In the genomic region with DNA sequence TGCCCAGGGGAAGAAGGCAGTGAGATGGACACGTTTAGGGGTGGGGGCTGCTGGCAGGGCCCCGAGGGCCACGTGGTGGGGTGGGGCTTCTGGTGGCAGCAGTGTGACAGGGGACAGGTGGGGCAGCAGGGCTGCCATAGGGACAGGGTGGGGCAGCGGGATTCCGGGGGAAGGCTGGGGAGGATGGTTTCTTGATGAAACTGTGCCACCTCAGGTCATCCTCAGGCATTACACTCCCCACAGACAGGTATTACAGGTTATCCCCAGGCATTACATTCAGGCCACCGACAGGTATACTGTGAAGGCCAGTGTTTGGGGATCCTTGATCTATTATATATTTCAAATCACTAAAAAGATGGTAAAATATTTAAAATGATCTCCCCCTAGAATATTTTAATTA, we compare ENCODE assay signal across 18 cellular contexts.
DNase-seq lines count a peak whose midpoint lies in the region; ATAC-seq, FAIRE-seq and TF ChIP-seq lines count a peak whose summit lies in the region.
"Had no signal": no experiment of that assay in that cellular context is flagged by ENCODE, and none has a peak within 500 bp of the region (broad histone marks: within the 10 kb centered on the region; RNA-seq: fewer than 3 reads in every experiment).

No MANE protein-coding gene starts in this region.

- no peak for TF ChIP-seq RAD21 in HepG2 (CRISPR knock-in tag; IDR thresholded peaks at IDR 0.05)

- H3K4me3 ChIP-seq in HepG2 (replicated peaks in 1 of 3; ENCODE audit: insufficient read depth in 1 of 3, low read depth in 2 of 3, low read length in 3 of 3) = no peak overlapping the region
- H3K4me3 ChIP-seq in right lobe of liver = no peak overlapping the region
- no peak overlapping the region for H3K4me3 ChIP-seq in OCI-LY1 (ENCODE audit: low read depth, low read length, poor library complexity, severe bottlenecking)
- no peak overlapping the region for H3K4me3 ChIP-seq in endodermal cell (ENCODE audit: low read length)

- H3K4me2 ChIP-seq in HepG2 (ENCODE audit: low read depth, low read length) (no peak overlapping the region), OCI-LY1 (ENCODE audit: low read length) (no peak overlapping the region)

- no peaks in the 10 kb centered on the region for H3K9me2 ChIP-seq in OCI-LY1 (ENCODE audit: low read depth, low read length)

- CTCF ChIA-PET in HepG2 (lab: Yijun Ruan, JAX; ENCODE audit: low intra/inter-chr PET ratio, low total read pairs) = no interaction called here

- no peak overlapping the region for H3K4me3 Mint-ChIP-seq in endodermal cell
- H3K4me3 Mint-ChIP-seq: B cell; CD4-positive, alpha-beta T cell; H9 had no signal

- no peak for TF ChIP-seq CTCF in HepG2 (CRISPR knock-in tag; IDR thresholded peaks at IDR 0.05)
- no peak for TF ChIP-seq CTCF in right lobe of liver (IDR thresholded peaks at IDR 0.05)
- TF ChIP-seq CTCF in OCI-LY1 (IDR thresholded peaks at IDR 0.05; ENCODE audit: low read length) = peak; percentile 18; the same call in 1 of the 2 replicates
- peak; percentile 48; the same call in 1 of the 2 replicates for TF ChIP-seq CTCF in VCaP (conservative IDR thresholded peaks at IDR 0.05)
- TF ChIP-seq CTCF in endodermal cell (conservative IDR thresholded peaks at IDR 0.05) = no peak

- ATAC-seq in HepG2 = peak; percentile 72
- no peak for ATAC-seq in right lobe of liver
- no peak for ATAC-seq in GM19397 (IDR thresholded peaks at IDR 0.05; ENCODE audit: unreplicated experiment)

- no TSS peak for BruUV-seq in HepG2 (replicated peaks; lab: Mats Ljungman, UMichigan)

- H2AFZ ChIP-seq in HepG2 (ENCODE audit: low read length) (no peak overlapping the region), OCI-LY1 (ENCODE audit: low read length) (no peak overlapping the region)

- H3K79me2 ChIP-seq in HepG2 (ENCODE audit: insufficient read depth, low read length) (no peaks in the 10 kb centered on the region), OCI-LY1 (ENCODE audit: insufficient read depth, low read length) (no peaks in the 10 kb centered on the region)

- POLR2A ChIA-PET in HepG2 (lab: Yijun Ruan, JAX) = no interaction called here

- no peak for TF ChIP-seq EP300 in HepG2 (IDR thresholded peaks at IDR 0.05; ENCODE audit: low read depth in 2 of 2, low read length in 2 of 2)
- no peak for TF ChIP-seq EP300 in HepG2 (CRISPR knock-in tag; IDR thresholded peaks at IDR 0.05; ENCODE audit: borderline replicate concordance)

- H3K36me3 ChIP-seq in HepG2 (replicated peaks in 1 of 2; ENCODE audit: control insufficient read depth in 1 of 2, insufficient read depth in 2 of 2, low read length in 2 of 2) (no peaks in the 10 kb centered on the region), right lobe of liver (no peaks in the 10 kb centered on the region), OCI-LY1 (ENCODE audit: insufficient read depth, low read length) (no peaks in the 10 kb centered on the region), endodermal cell (ENCODE audit: control insufficient read depth, insufficient read depth, low read length) (no peaks in the 10 kb centered on the region)

- TF ChIP-seq POLR2A in HepG2 (IDR thresholded peaks at IDR 0.05; ENCODE audit: insufficient read depth in 1 of 2, low read depth in 2 of 2, low read length in 2 of 2) (no peak), right lobe of liver (IDR thresholded peaks at IDR 0.05) (no peak)

- no peaks in the 10 kb centered on the region for H3K9me3 ChIP-seq in HepG2 (ENCODE audit: low read length)
- H3K9me3 ChIP-seq in right lobe of liver = no peaks in the 10 kb centered on the region
- H3K9me3 ChIP-seq in OCI-LY1 (ENCODE audit: low read length) = no peaks in the 10 kb centered on the region
- peaks cover 5% of the 10 kb centered on the region for H3K9me3 ChIP-seq in endodermal cell (ENCODE audit: control insufficient read depth, low read length)

- no peaks in the 10 kb centered on the region for H3K36me3 Mint-ChIP-seq in endodermal cell (ENCODE audit: low read depth)

- no peak for FAIRE-seq in HepG2 (lab: Jason Lieb, UNC)
- FAIRE-seq: G401.6, GM12892 had no signal

- intact Hi-C loops in HepG2 (cut with micrococcal nuclease; ENCODE audit: unreplicated experiment) (no loop called here), right lobe of liver (cut with DNase I) (no loop called here)

- no peaks in the 10 kb centered on the region for H3K9me3 Mint-ChIP-seq in endodermal cell
- H3K9me3 Mint-ChIP-seq: CD4-positive, alpha-beta T cell; H9 had no signal

- H3K4me1 ChIP-seq in HepG2 (ENCODE audit: insufficient read depth, low read length) (no peaks in the 10 kb centered on the region), right lobe of liver (no peaks in the 10 kb centered on the region), OCI-LY1 (ENCODE audit: insufficient read depth, low read length, severe bottlenecking) (no peaks in the 10 kb centered on the region), endodermal cell (ENCODE audit: control insufficient read depth, insufficient read depth, low read length) (no peaks in the 10 kb centered on the region)

- no peak for DNase-seq in HepG2 (ENCODE audit: low spot score)
- DNase-seq in right lobe of liver = no peak
- DNase-seq in NCI-H446 (lab: John Stamatoyannopoulos, UW) = no peak
- DNase-seq in endodermal cell = no peak
- DNase-seq: ACHN; C1 segment of cervical spinal cord; CD4-positive, alpha-beta T cell; DMS79 treated with DMSO at 0.1 percent for 48 hours; EL; GOT3; H9; IMR-90 had no signal

- no peak overlapping the region for H3K27ac Mint-ChIP-seq in endodermal cell
- H3K27ac Mint-ChIP-seq: B cell; CD4-positive, alpha-beta T cell; H9 had no signal

- WGBS in HepG2 (ENCODE audit: low lambda C conversion rate) = no CpG with 5 or more reads among the region's 6 CpGs
- no CpG with 5 or more reads among the region's 6 CpGs for WGBS in right lobe of liver (ENCODE audit: insufficient coverage, low coverage, low lambda C conversion rate, missing lambda C conversion rate)
- WGBS in endodermal cell (ENCODE audit: insufficient coverage in 1 of 2, insufficient read length in 1 of 2), 2 experiments = 34 to 52% methylated on average over 2 to 3 of the region's 6 CpGs

- H3F3A ChIP-seq in OCI-LY1 (ENCODE audit: insufficient read depth, low read length) = no peaks in the 10 kb centered on the region

- no peak overlapping the region for H3K9ac ChIP-seq in HepG2 (ENCODE audit: insufficient read depth, low read depth, low read length)
- no peak overlapping the region for H3K9ac ChIP-seq in OCI-LY1 (ENCODE audit: low read length)
- H3K9ac ChIP-seq in endodermal cell (ENCODE audit: extremely low read depth, low read length, poor library complexity, severe bottlenecking) = no peak overlapping the region

- in situ Hi-C loops in HepG2 (cut with HindIII; ENCODE audit: extremely low pct_ligation_motif_present, low pct_unique_long_range_greater_than_20kb) = no loop called here

- H3K27ac ChIP-seq in HepG2 (ENCODE audit: extremely low read length, insufficient read depth, low read length) (no peak overlapping the region), right lobe of liver (no peak overlapping the region), OCI-LY1 (ENCODE audit: low read depth, low read length, poor library complexity, severe bottlenecking) (no peak overlapping the region), VCaP (no peak overlapping the region), endodermal cell (ENCODE audit: low read depth, low read length) (no peak overlapping the region)

- H3K27me3 ChIP-seq in HepG2 (ENCODE audit: control insufficient read depth in 1 of 2, insufficient read depth in 2 of 2, low read length in 2 of 2) (no peaks in the 10 kb centered on the region), right lobe of liver (no peaks in the 10 kb centered on the region), OCI-LY1 (ENCODE audit: insufficient read depth, low read length) (no peaks in the 10 kb centered on the region), endodermal cell (ENCODE audit: control insufficient read depth, insufficient read depth, low read length, poor library complexity, severe bottlenecking) (no peaks in the 10 kb centered on the region)

- H4K20me1 ChIP-seq in HepG2 (ENCODE audit: insufficient read depth, low read length) (no peaks in the 10 kb centered on the region), OCI-LY1 (ENCODE audit: insufficient read depth, low read length) (no peaks in the 10 kb centered on the region)

- no peaks in the 10 kb centered on the region for H3K27me3 Mint-ChIP-seq in endodermal cell (ENCODE audit: insufficient read depth)
- H3K27me3 Mint-ChIP-seq: B cell; CD4-positive, alpha-beta T cell had no signal

- H3K4me1 Mint-ChIP-seq in endodermal cell = no peaks in the 10 kb centered on the region
- H3K4me1 Mint-ChIP-seq: B cell, H9 had no signal

TF ChIP-seq in HepG2, 621 proteins besides CTCF, POLR2A, EP300 and RAD21:
- TF ChIP-seq, protein P1, sequence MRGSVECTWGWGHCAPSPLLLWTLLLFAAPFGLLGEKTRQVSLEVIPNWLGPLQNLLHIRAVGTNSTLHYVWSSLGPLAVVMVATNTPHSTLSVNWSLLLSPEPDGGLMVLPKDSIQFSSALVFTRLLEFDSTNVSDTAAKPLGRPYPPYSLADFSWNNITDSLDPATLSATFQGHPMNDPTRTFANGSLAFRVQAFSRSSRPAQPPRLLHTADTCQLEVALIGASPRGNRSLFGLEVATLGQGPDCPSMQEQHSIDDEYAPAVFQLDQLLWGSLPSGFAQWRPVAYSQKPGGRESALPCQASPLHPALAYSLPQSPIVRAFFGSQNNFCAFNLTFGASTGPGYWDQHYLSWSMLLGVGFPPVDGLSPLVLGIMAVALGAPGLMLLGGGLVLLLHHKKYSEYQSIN (CRISPR knock-in tag; IDR thresholded peaks at IDR 0.05; ENCODE audit: borderline replicate concordance) = no peak
- 0 out of 2 replicates have a peak, but pooled peaks have one; percentile 3 for TF ChIP-seq STAG1 (CRISPR knock-in tag; IDR thresholded peaks at IDR 0.05)

Comparison
In these comparisons a context has a peak if more than half of its experiments do, and no peak if none do; other contexts are left out.
1. CTCF ChIP-seq: peak in OCI-LY1 (single experiment) and VCaP (single experiment); none in HepG2 (single experiment), right lobe of liver (0 of 4) and endodermal cell (single experiment).